In genomic region chr9:36471359-36471758, GRCh38 we compare ENCODE assay signal across 9 cellular contexts.
DNase-seq lines count a peak whose midpoint lies in the region; ATAC-seq, FAIRE-seq and TF ChIP-seq lines count a peak whose summit lies in the region.
"Had no signal": no experiment of that assay in that cellular context is flagged by ENCODE, and none has a peak within 500 bp of the region (broad histone marks: within the 10 kb centered on the region; RNA-seq: fewer than 3 reads in every experiment).

No MANE protein-coding gene starts in this region.

- intact Hi-C loops in MCF 10A (cut with micrococcal nuclease) (no loop called here), upper lobe of right lung (cut with DNase I) (no loop called here)

- TF ChIP-seq CTCF in MCF 10A (IDR thresholded peaks at IDR 0.05; ENCODE audit: unreplicated experiment), result no peak
- TF ChIP-seq CTCF in upper lobe of right lung (IDR thresholded peaks at IDR 0.05), result no peak

- H3K4me1 Mint-ChIP-seq in activated naive CD4-positive, alpha-beta T cell treated with anti-CD3 and anti-CD28 coated beads, Interleukin-2, amount 50 U/mL, for 24 hours, result peaks cover 39% of the 10 kb centered on the region
- H3K4me1 Mint-ChIP-seq in MCF 10A (ENCODE audit: insufficient read depth, unreplicated experiment), result peaks cover 20% of the 10 kb centered on the region

- no TSS peak for BruUV-seq in MCF 10A (replicated peaks; lab: Mats Ljungman, UMichigan)

- no peaks in the 10 kb centered on the region for H3K27me3 ChIP-seq in mucosa of stomach (ENCODE audit: control insufficient read depth, insufficient read depth, low read length)
- H3K27me3 ChIP-seq in upper lobe of right lung, result no peaks in the 10 kb centered on the region

- H3K9me3 Mint-ChIP-seq in activated naive CD4-positive, alpha-beta T cell treated with anti-CD3 and anti-CD28 coated beads, Interleukin-2, amount 50 U/mL, for 24 hours, result no peaks in the 10 kb centered on the region
- H3K9me3 Mint-ChIP-seq in MCF 10A (ENCODE audit: unreplicated experiment), result no peaks in the 10 kb centered on the region

- peaks cover 11% of the 10 kb centered on the region for H3K4me1 ChIP-seq in mucosa of stomach (ENCODE audit: control insufficient read depth, insufficient read depth, low read length)
- H3K4me1 ChIP-seq in upper lobe of right lung, result peaks cover 23% of the 10 kb centered on the region

- H3K4me3 Mint-ChIP-seq in activated naive CD4-positive, alpha-beta T cell treated with anti-CD3 and anti-CD28 coated beads, Interleukin-2, amount 50 U/mL, for 24 hours, result peak overlapping the region; percentile 84
- H3K4me3 Mint-ChIP-seq in MCF 10A (ENCODE audit: unreplicated experiment), result peak overlapping the region; percentile 68

- peaks cover 1% of the 10 kb centered on the region for H3K36me3 Mint-ChIP-seq in activated naive CD4-positive, alpha-beta T cell treated with anti-CD3 and anti-CD28 coated beads, Interleukin-2, amount 50 U/mL, for 24 hours
- no peaks in the 10 kb centered on the region for H3K36me3 Mint-ChIP-seq in MCF 10A (ENCODE audit: insufficient read depth, unreplicated experiment)

- POLR2A ChIA-PET in MCF 10A (lab: Yijun Ruan, JAX), result interaction anchor here (0.6 to 2.2 kb wide), 6 partner anchors 8 to 425 kb away, joined by 3 to 11 read pairs (median 3); no protein-coding TSS in a partner anchor

- DNase-seq in activated naive CD4-positive, alpha-beta T cell treated with anti-CD3 and anti-CD28 coated beads, Interleukin-2, amount 50 U/mL, for 16 hours, result no peak
- DNase-seq in MCF 10A (ENCODE audit: unreplicated experiment) (no peak), upper lobe of right lung (no peak), RCC 7860 (ENCODE audit: low spot score) (no peak), UCSD-AML1 (lab: John Stamatoyannopoulos, UW; ENCODE audit: unreplicated experiment) (no peak)
- DNase-seq: NCI-H2171 treated with DMSO at 0.1 percent for 48 hours had no signal

- peak overlapping the region; percentile 78 for H3K9ac ChIP-seq in mucosa of stomach (ENCODE audit: low read length)

- no peak for FAIRE-seq in RCC 7860 (lab: Jason Lieb, UNC)

- H3K9me3 ChIP-seq in mucosa of stomach (ENCODE audit: control insufficient read depth, low read length) (no peaks in the 10 kb centered on the region), upper lobe of right lung (no peaks in the 10 kb centered on the region)

- H3K4me3 ChIP-seq in mucosa of stomach (ENCODE audit: low read length) (no peak overlapping the region), upper lobe of right lung (peak overlapping the region; percentile 50)

- peak overlapping the region; percentile 90 for H3K27ac ChIP-seq in upper lobe of right lung

- ATAC-seq in upper lobe of right lung (no peak), HG03439 (IDR thresholded peaks at IDR 0.05; ENCODE audit: unreplicated experiment) (no peak)

- no peaks in the 10 kb centered on the region for H3K27me3 Mint-ChIP-seq in activated naive CD4-positive, alpha-beta T cell treated with anti-CD3 and anti-CD28 coated beads, Interleukin-2, amount 50 U/mL, for 24 hours
- H3K27me3 Mint-ChIP-seq in MCF 10A (ENCODE audit: insufficient read depth, unreplicated experiment), result no peaks in the 10 kb centered on the region

- H3K27ac Mint-ChIP-seq in activated naive CD4-positive, alpha-beta T cell treated with anti-CD3 and anti-CD28 coated beads, Interleukin-2, amount 50 U/mL, for 24 hours, result peak overlapping the region; percentile 98
- H3K27ac Mint-ChIP-seq in MCF 10A (ENCODE audit: low read depth, unreplicated experiment), result peak overlapping the region; percentile 81

- H3K36me3 ChIP-seq in mucosa of stomach (ENCODE audit: control insufficient read depth, insufficient read depth, low read length), result no peaks in the 10 kb centered on the region
- H3K36me3 ChIP-seq in upper lobe of right lung, result no peaks in the 10 kb centered on the region

- CTCF ChIA-PET in MCF 10A (lab: Yijun Ruan, JAX), result interaction anchor here (0.7 to 1.1 kb wide), 2 partner anchors 21 to 34 kb away, joined by 3 read pairs; no protein-coding TSS in a partner anchor
